Comparison of ENCODE assay signal across 28 cellular contexts in the genomic region with DNA sequence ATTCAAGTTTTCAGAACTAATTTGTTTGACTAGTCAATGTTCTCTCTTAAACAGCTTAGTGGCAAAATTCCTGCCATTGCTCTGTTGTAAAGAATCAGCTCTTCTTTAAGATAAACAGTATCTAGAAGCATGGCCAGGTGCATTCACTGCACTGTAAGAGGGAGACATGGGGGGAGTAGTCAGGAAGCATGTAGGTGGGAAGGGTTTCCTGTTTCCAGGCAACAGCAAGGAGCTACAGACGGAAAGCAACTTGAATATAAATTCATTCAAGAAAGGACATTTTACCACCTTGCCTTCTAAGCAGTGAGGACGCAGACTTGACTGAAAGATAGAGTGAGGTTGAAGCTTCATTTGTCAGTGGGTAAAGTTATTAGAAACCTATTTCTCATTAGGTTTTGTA. TPM values are rescaled to one million over a fixed set of nuclear protein-coding genes. Genes with fewer than 3 reads are reported as not detected.
DNase-seq lines count a peak whose midpoint lies in the region; ATAC-seq and TF ChIP-seq lines count a peak whose summit lies in the region.
"Had no signal": no experiment of that assay in that cellular context is flagged by ENCODE, and none has a peak within 500 bp of the region (broad histone marks: within the 10 kb centered on the region; RNA-seq: fewer than 3 reads in every experiment).

No MANE protein-coding gene starts in this region.

- H3K27ac ChIP-seq in A673 (ENCODE audit: low read depth, low read length, poor library complexity, severe bottlenecking) = no peak overlapping the region
- H3K27ac ChIP-seq in CD4-positive, CD25-positive, alpha-beta regulatory T cell (ENCODE audit: insufficient read depth, low read length, poor library complexity, severe bottlenecking) = no peak overlapping the region
- H3K27ac ChIP-seq: dorsolateral prefrontal cortex, epithelial cell of prostate, GM23248, ovary, tibial artery had no signal

- peaks cover 3 to 34% (median 25%) of the 10 kb centered on the region in 4 donors for H3K4me1 Mint-ChIP-seq in CD4-positive, CD25-positive, alpha-beta regulatory T cell
- H3K4me1 Mint-ChIP-seq in WTC11 = peaks cover 39% of the 10 kb centered on the region
- peaks cover 16% of the 10 kb centered on the region for H3K4me1 Mint-ChIP-seq in memory B cell
- H3K4me1 Mint-ChIP-seq: nephron had no signal

- peak overlapping the region; percentile 34 to 72 (median 54) for H3K27ac Mint-ChIP-seq in CD4-positive, CD25-positive, alpha-beta regulatory T cell
- H3K27ac Mint-ChIP-seq in WTC11 (peak overlapping the region; percentile 2), memory B cell (peak overlapping the region; percentile 79)
- H3K27ac Mint-ChIP-seq: activated naive CD8-positive, alpha-beta T cell treated with anti-CD3 and anti-CD28 coated beads, Interleukin-2, amount 50 U/mL, for 24 hours had no signal

- H3K27me3 ChIP-seq in A673 (replicated peaks; ENCODE audit: insufficient read depth, low read depth, low read length, poor library complexity) = no peaks in the 10 kb centered on the region
- H3K27me3 ChIP-seq in CD4-positive, CD25-positive, alpha-beta regulatory T cell (ENCODE audit: control insufficient read depth, insufficient read depth, low read length) = no peaks in the 10 kb centered on the region
- H3K27me3 ChIP-seq: dorsolateral prefrontal cortex, ovary, tibial artery had no signal

- no peaks in the 10 kb centered on the region for H3K4me1 ChIP-seq in A673 (ENCODE audit: insufficient read depth, low read length, poor library complexity, severe bottlenecking)
- no peaks in the 10 kb centered on the region for H3K4me1 ChIP-seq in CD4-positive, CD25-positive, alpha-beta regulatory T cell (ENCODE audit: control insufficient read depth, insufficient read depth, low read length, poor library complexity, severe bottlenecking)
- H3K4me1 ChIP-seq: tibial artery had no signal

- H3K27me3 Mint-ChIP-seq in CD4-positive, CD25-positive, alpha-beta regulatory T cell = no peaks in the 10 kb centered on the region
- H3K27me3 Mint-ChIP-seq in WTC11 (ENCODE audit: low read depth) = no peaks in the 10 kb centered on the region
- no peaks in the 10 kb centered on the region for H3K27me3 Mint-ChIP-seq in memory B cell
- H3K27me3 Mint-ChIP-seq: activated naive CD8-positive, alpha-beta T cell treated with anti-CD3 and anti-CD28 coated beads, Interleukin-2, amount 50 U/mL, for 24 hours had no signal

- peaks cover 4% of the 10 kb centered on the region for H3K36me3 Mint-ChIP-seq in CD4-positive, CD25-positive, alpha-beta regulatory T cell
- H3K36me3 Mint-ChIP-seq in WTC11 (no peaks in the 10 kb centered on the region), memory B cell (peaks cover 2% of the 10 kb centered on the region)

- H3K4me3 ChIP-seq in A673 (ENCODE audit: low read depth, low read length, poor library complexity, severe bottlenecking) = no peak overlapping the region
- no peak overlapping the region for H3K4me3 ChIP-seq in CD4-positive, CD25-positive, alpha-beta regulatory T cell (ENCODE audit: low read depth, low read length)
- H3K4me3 ChIP-seq: dorsolateral prefrontal cortex, GM12878, GM23248, ovary, tibial artery had no signal

- ATAC-seq in CD4-positive, CD25-positive, alpha-beta regulatory T cell (ENCODE audit: low read depth in 2 of 2) = no peak
- ATAC-seq in WTC11 (peak; percentile 64), memory B cell (ENCODE audit: low read depth) (no peak), GM21381 (IDR thresholded peaks at IDR 0.05; ENCODE audit: unreplicated experiment) (no peak), HG02970 (IDR thresholded peaks at IDR 0.05; ENCODE audit: low FRiP score, unreplicated experiment) (no peak)
- ATAC-seq: activated naive CD8-positive, alpha-beta T cell treated with anti-CD3 and anti-CD28 coated beads, Interleukin-2, amount 50 U/mL, for 24 hours; left ventricle myocardium superior had no signal

- no peak overlapping the region for H3K4me3 Mint-ChIP-seq in CD4-positive, CD25-positive, alpha-beta regulatory T cell
- H3K4me3 Mint-ChIP-seq in WTC11 (no peak overlapping the region), memory B cell (no peak overlapping the region)
- H3K4me3 Mint-ChIP-seq: activated naive CD8-positive, alpha-beta T cell treated with anti-CD3 and anti-CD28 coated beads, Interleukin-2, amount 50 U/mL, for 24 hours; CD14-positive monocyte; nephron had no signal

- TF ChIP-seq CTCF in A673 (conservative IDR thresholded peaks at IDR 0.05; ENCODE audit: low read depth, low read length) (no peak), WTC11 (IDR thresholded peaks at IDR 0.05) (no peak)

- no peaks in the 10 kb centered on the region for H3K36me3 ChIP-seq in A673 (ENCODE audit: insufficient read depth, low read length, poor library complexity, severe bottlenecking)
- H3K36me3 ChIP-seq in CD4-positive, CD25-positive, alpha-beta regulatory T cell (ENCODE audit: control insufficient read depth, insufficient read depth, low read length) = no peaks in the 10 kb centered on the region
- H3K36me3 ChIP-seq: ovary, tibial artery had no signal

- H3K9me3 Mint-ChIP-seq in CD4-positive, CD25-positive, alpha-beta regulatory T cell = no peaks in the 10 kb centered on the region
- H3K9me3 Mint-ChIP-seq in WTC11 = no peaks in the 10 kb centered on the region
- H3K9me3 Mint-ChIP-seq in memory B cell = no peaks in the 10 kb centered on the region
- H3K9me3 Mint-ChIP-seq: activated naive CD8-positive, alpha-beta T cell treated with anti-CD3 and anti-CD28 coated beads, Interleukin-2, amount 50 U/mL, for 24 hours; CD14-positive monocyte; nephron had no signal

- no TSS peak for BruUV-seq in A673 (replicated peaks; lab: Mats Ljungman, UMichigan)

- POLR2A ChIA-PET in A673 (lab: Charles Lee; ENCODE audit: low non-redundant PET) (no interaction called here), WTC11 (lab: Charles Lee) (interaction anchor here (1.2 kb wide), 1 partner anchor 20 kb away, joined by 3 read pairs; no protein-coding TSS in a partner anchor)

- H3K9me3 ChIP-seq in A673 (ENCODE audit: low read depth, low read length, poor library complexity, severe bottlenecking) = no peaks in the 10 kb centered on the region
- H3K9me3 ChIP-seq in CD4-positive, CD25-positive, alpha-beta regulatory T cell (ENCODE audit: control insufficient read depth in 2 of 2, low read length in 2 of 2) = no peaks in the 10 kb centered on the region
- H3K9me3 ChIP-seq: ovary, tibial artery had no signal

- CTCF ChIA-PET in A673 (lab: Charles Lee) (interaction anchor here (0.6 kb wide), 1 partner anchor 437 kb away, joined by 3 read pairs; no protein-coding TSS in a partner anchor), WTC11 (lab: Charles Lee) (interaction anchor here (0.6 to 2.2 kb wide), 14 partner anchors 18 to 342 kb away, joined by 3 to 20 read pairs (median 4); no protein-coding TSS in a partner anchor)

- intact Hi-C loops in A673 (cut with micrococcal nuclease; ENCODE audit: unreplicated experiment) = loop anchor here (10.0 kb wide), 2 partner anchors 177 to 267 kb away; no protein-coding TSS in a partner anchor

- DNase-seq in A673 (ENCODE audit: low spot score) = peak; percentile 6
- DNase-seq in CD4-positive, CD25-positive, alpha-beta regulatory T cell = no peak
- DNase-seq in WTC11 (ENCODE audit: low spot score) = no peak
- DNase-seq in memory B cell (ENCODE audit: low spot score in 2 of 2) = no peak
- no peak for DNase-seq in retina
- DNase-seq: activated effector memory CD4-positive, alpha-beta T cell treated with Interleukin-2 at 50 U/mL for 16 hours; activated naive CD8-positive, alpha-beta T cell treated with anti-CD3 and anti-CD28 coated beads, Interleukin-2, amount 50 U/mL, for 24 hours; activated T-cell treated with anti-CD3 and anti-CD28 coated beads for 4 hours; dorsolateral prefrontal cortex; EL; islet precursor cell; left ventricle myocardium superior; midbrain; NCI-H1048; NCI-H187; NCI-H774; ovary; small intestine; stimulated activated CD4-positive, alpha-beta T cell treated with anti-CD3 and anti-CD28 coated beads, Interleukin-1b, Interleukin-23, amount 100 ng/mL, for 48 hours; stimulated activated CD8-positive, alpha-beta memory T cell treated with anti-CD3 and anti-CD28 coated beads, Interleukin-4, amount 100 ng/mL, for 48 hours; tibial artery had no signal

TF ChIP-seq in WTC11, 78 proteins besides CTCF, POLR2A, EP300 and RAD21:
- TF ChIP-seq ZNF138 (CRISPR knock-in tag; conservative IDR thresholded peaks at IDR 0.05) = no peak
- TF ChIP-seq ZNF121 (CRISPR knock-in tag; IDR thresholded peaks at IDR 0.05) = 0 out of 2 replicates have a peak, but pooled peaks have one; percentile 13
- 0 out of 2 replicates have a peak, but pooled peaks have one; percentile 5 for TF ChIP-seq MXD4 (CRISPR knock-in tag; IDR thresholded peaks at IDR 0.05; ENCODE audit: borderline replicate concordance)

RNA-seq across cellular contexts. Expression of gene BBX, which starts 55.3 kb away (rescaled TPM):
- 28.9 and 37.7 TPM in 2 replicates for total RNA-seq in A673 (2021)
- total RNA-seq in CD4-positive, CD25-positive, alpha-beta regulatory T cell = 96.2 TPM
- polyA plus RNA-seq in CD4-positive, CD25-positive, alpha-beta regulatory T cell = 10 to 100 TPM; 62.1 to 86.8 (median 78.8) TPM
- 45.0 to 52.0 TPM (median 49.3 TPM) in 3 replicates for total RNA-seq in WTC11 (2021)

Comparison
In these comparisons a context has a peak if more than half of its experiments do, and no peak if none do; other contexts are left out.
1. H3K27ac Mint-ChIP-seq: peak in every context shown above with its lines; median percentile 79 in memory B cell; 54 in CD4-positive, CD25-positive, alpha-beta regulatory T cell; 2 in WTC11.